In the genomic region with DNA sequence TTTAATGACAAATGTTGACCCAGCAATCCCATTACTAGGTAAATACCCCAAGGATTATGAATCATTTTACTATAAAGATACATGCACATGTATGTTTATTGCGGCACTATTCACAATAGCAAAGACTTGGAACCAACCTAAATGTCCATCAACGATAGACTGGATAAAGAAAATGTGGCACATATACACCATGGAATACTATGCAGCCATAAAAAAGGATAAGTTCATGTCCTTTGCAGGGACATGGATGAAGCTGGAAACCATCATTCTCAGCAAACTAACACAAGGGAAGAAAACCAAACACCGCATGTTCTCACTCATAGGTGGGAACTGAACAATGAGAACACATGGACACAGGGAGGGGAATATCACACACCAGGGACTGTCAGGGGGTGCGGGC, we compare ENCODE assay signal across 12 cellular contexts. TPM values are rescaled to one million over a fixed set of nuclear protein-coding genes. Genes with fewer than 3 reads are reported as not detected.
"Had no signal": no experiment of that assay in that cellular context is flagged by ENCODE, and none has a peak within 500 bp of the region (broad histone marks: within the 10 kb centered on the region; RNA-seq: fewer than 3 reads in every experiment).

No MANE protein-coding gene starts in this region.

RNA-seq across cellular contexts. Expression of a gene that starts 38.6 kb away (rescaled TPM):
- total RNA-seq: activated B cell treated with CpG ODN at 0.5 μM for 24 hours; activated CD4-positive, alpha-beta memory T cell treated with anti-CD3 and anti-CD28 coated beads for 36 hours; activated CD4-positive, alpha-beta memory T cell treated with anti-CD3 and anti-CD28 coated beads, Interleukin-2, amount 10 ng/mL, durations not matched to agents 7 days and 5 days; activated CD4-positive, alpha-beta T cell treated with anti-CD3 and anti-CD28 coated beads for 36 hours; activated CD4-positive, alpha-beta T cell treated with anti-CD3 and anti-CD28 coated beads, Interleukin-2, amount 10 ng/mL, durations not matched to agents 24 days and 14 days; activated CD4-positive, alpha-beta T cell treated with anti-CD3 and anti-CD28 coated beads, Interleukin-2, amount 10 ng/mL, durations not matched to agents 7 days and 5 days; activated CD8-positive, alpha-beta memory T cell treated with anti-CD3 and anti-CD28 coated beads for 36 hours; activated CD8-positive, alpha-beta memory T cell treated with anti-CD3 and anti-CD28 coated beads, Interleukin-2, amount 10 ng/mL, durations not matched to agents 7 days and 5 days; activated CD8-positive, alpha-beta T cell treated with anti-CD3 and anti-CD28 coated beads for 36 hours; activated CD8-positive, alpha-beta T cell treated with anti-CD3 and anti-CD28 coated beads, Interleukin-2, amount 10 ng/mL, durations not matched to agents 7 days and 5 days; T-helper 17 cell; T-helper 2 cell treated with Interferon-gamma antibody and Interleukin-4, amounts not matched to agents 100 ng/mL and 5 ng/mL, for 36 hours had no signal
